In genomic region chr1:41618871-41619270, GRCh38 we compare ENCODE assay signal across 21 cellular contexts.
A peak's percentile ranks its signal among the peaks of the same experiment; 100 is the strongest.
DNase-seq lines count a peak whose midpoint lies in the region; ATAC-seq and TF ChIP-seq lines count a peak whose summit lies in the region.
"Had no signal": no experiment of that assay in that cellular context is flagged by ENCODE, and none has a peak within 500 bp of the region (broad histone marks: within the 10 kb centered on the region; RNA-seq: fewer than 3 reads in every experiment).

No MANE protein-coding gene starts in this region.

- ATAC-seq in GM19463 (IDR thresholded peaks at IDR 0.05; ENCODE audit: unreplicated experiment) (no peak), WTC11 (no peak)
- ATAC-seq: CD8-positive, alpha-beta T cell; T-cell had no signal

- peak overlapping the region; percentile 19 for H3K27ac Mint-ChIP-seq in T-helper 1 cell treated with Interleukin-12 subunit alpha and Interleukin-12 subunit beta and Interleukin-4 antibody, amounts not matched to agents 30 μg/mL and 1 μg/mL, for 36 hours
- no peak overlapping the region for H3K27ac Mint-ChIP-seq in progenitor cell of endocrine pancreas
- H3K27ac Mint-ChIP-seq in WTC11 = no peak overlapping the region
- H3K27ac Mint-ChIP-seq: CD8-positive, alpha-beta T cell had no signal

- no peak for TF ChIP-seq CTCF in esophagus muscularis mucosa (IDR thresholded peaks at IDR 0.05)
- TF ChIP-seq CTCF in progenitor cell of endocrine pancreas (IDR thresholded peaks at IDR 0.05; ENCODE audit: unreplicated experiment) = no peak
- no peak for TF ChIP-seq CTCF in WTC11 (IDR thresholded peaks at IDR 0.05)

- H3K27me3 Mint-ChIP-seq in T-helper 1 cell treated with Interleukin-12 subunit alpha and Interleukin-12 subunit beta and Interleukin-4 antibody, amounts not matched to agents 30 μg/mL and 1 μg/mL, for 36 hours (ENCODE audit: low read depth) = no peaks in the 10 kb centered on the region
- H3K27me3 Mint-ChIP-seq in progenitor cell of endocrine pancreas = peaks cover 12% of the 10 kb centered on the region
- H3K27me3 Mint-ChIP-seq in WTC11 (ENCODE audit: low read depth) = no peaks in the 10 kb centered on the region
- H3K27me3 Mint-ChIP-seq: T-cell had no signal

- POLR2A ChIA-PET in WTC11 (lab: Charles Lee) = no interaction called here

- DNase-seq in T-helper 1 cell (no peak), ELF-1 (ENCODE audit: low read depth, low spot score) (peak; percentile 47), esophagus muscularis mucosa (ENCODE audit: extremely low spot score) (peak; percentile 60), progenitor cell of endocrine pancreas (ENCODE audit: low spot score, unreplicated experiment) (peak; percentile 5), WTC11 (ENCODE audit: low spot score) (no peak), NCI-H1930 (lab: John Stamatoyannopoulos, UW) (no peak)
- DNase-seq: activated CD4-positive, alpha-beta T cell treated with anti-CD3 and anti-CD28 coated beads for 48 hours; activated CD8-positive, alpha-beta memory T cell treated with anti-CD3 and anti-CD28 coated beads, Interleukin-2, amount 50 U/mL, for 4 hours; activated effector memory CD4-positive, alpha-beta T cell treated with Interleukin-2 at 50 U/mL for 16 hours; effector CD8-positive, alpha-beta T cell; GOT3; NCI-H146; NCI-H526; SJCRH30; T-cell had no signal

- H3K36me3 Mint-ChIP-seq in T-helper 1 cell treated with Interleukin-12 subunit alpha and Interleukin-12 subunit beta and Interleukin-4 antibody, amounts not matched to agents 30 μg/mL and 1 μg/mL, for 36 hours (ENCODE audit: low read depth) = peaks cover 28% of the 10 kb centered on the region
- no peaks in the 10 kb centered on the region for H3K36me3 Mint-ChIP-seq in progenitor cell of endocrine pancreas (ENCODE audit: insufficient read depth)
- H3K36me3 Mint-ChIP-seq in WTC11 = no peaks in the 10 kb centered on the region
- H3K36me3 Mint-ChIP-seq: CD8-positive, alpha-beta T cell had no signal

- H3K27me3 ChIP-seq in esophagus muscularis mucosa = no peaks in the 10 kb centered on the region
- H3K27me3 ChIP-seq: Peyer's patch, SJCRH30 had no signal

- no peak overlapping the region for H3K4me3 ChIP-seq in esophagus muscularis mucosa
- H3K4me3 ChIP-seq: Peyer's patch, prostate gland, SJCRH30 had no signal

- WGBS in esophagus muscularis mucosa = 93% methylated on average over 6 of the region's 6 CpGs

- H3K4me1 ChIP-seq in esophagus muscularis mucosa = peaks cover 8 to 26% (median 23%) of the 10 kb centered on the region in 4 donors

- H3K4me3 Mint-ChIP-seq in T-helper 1 cell treated with Interleukin-12 subunit alpha and Interleukin-12 subunit beta and Interleukin-4 antibody, amounts not matched to agents 30 μg/mL and 1 μg/mL, for 36 hours = no peak overlapping the region
- H3K4me3 Mint-ChIP-seq in progenitor cell of endocrine pancreas (ENCODE audit: low read depth) (no peak overlapping the region), WTC11 (no peak overlapping the region)
- H3K4me3 Mint-ChIP-seq: CD8-positive, alpha-beta T cell; neural crest cell; T-cell had no signal

- H3K27ac ChIP-seq in esophagus muscularis mucosa (replicated peaks in 1 of 4) = no peak overlapping the region
- H3K27ac ChIP-seq: Peyer's patch, SJCRH30 had no signal

- H3K9me3 ChIP-seq in esophagus muscularis mucosa = no peaks in the 10 kb centered on the region
- H3K9me3 ChIP-seq: Peyer's patch, prostate gland, SJCRH30 had no signal

- peaks cover 43% of the 10 kb centered on the region for H3K4me1 Mint-ChIP-seq in T-helper 1 cell treated with Interleukin-12 subunit alpha and Interleukin-12 subunit beta and Interleukin-4 antibody, amounts not matched to agents 30 μg/mL and 1 μg/mL, for 36 hours (ENCODE audit: low read depth)
- peaks cover 7% of the 10 kb centered on the region for H3K4me1 Mint-ChIP-seq in progenitor cell of endocrine pancreas (ENCODE audit: low read depth)
- peaks cover 19% of the 10 kb centered on the region for H3K4me1 Mint-ChIP-seq in WTC11
- H3K4me1 Mint-ChIP-seq: neural crest cell had no signal

- TF ChIP-seq POLR2A in esophagus muscularis mucosa (IDR thresholded peaks at IDR 0.05; ENCODE audit: low read depth) = no peak

- CTCF ChIA-PET in WTC11 (lab: Charles Lee) = interaction anchor here (1.3 kb wide), 1 partner anchor 40 kb away, joined by 3 read pairs; no protein-coding TSS in a partner anchor

- intact Hi-C loops in esophagus muscularis mucosa (cut with DNase I) = no loop called here

- H3K36me3 ChIP-seq in esophagus muscularis mucosa = no peaks in the 10 kb centered on the region
- H3K36me3 ChIP-seq: Peyer's patch, prostate gland, SJCRH30 had no signal

- no peak for TF ChIP-seq EP300 in esophagus muscularis mucosa (IDR thresholded peaks at IDR 0.05)

- no peaks in the 10 kb centered on the region for H3K9me3 Mint-ChIP-seq in T-helper 1 cell treated with Interleukin-12 subunit alpha and Interleukin-12 subunit beta and Interleukin-4 antibody, amounts not matched to agents 30 μg/mL and 1 μg/mL, for 36 hours
- H3K9me3 Mint-ChIP-seq in progenitor cell of endocrine pancreas (ENCODE audit: low read depth) (no peaks in the 10 kb centered on the region), WTC11 (no peaks in the 10 kb centered on the region)
- H3K9me3 Mint-ChIP-seq: CD8-positive, alpha-beta T cell; neural crest cell; T-cell had no signal

TF ChIP-seq in WTC11, 78 proteins besides CTCF, POLR2A, EP300 and RAD21 (continues in another document):
- TF ChIP-seq ZMAT4 (CRISPR knock-in tag; IDR thresholded peaks at IDR 0.05) = no peak
- no peak for TF ChIP-seq JAZF1 (CRISPR knock-in tag; IDR thresholded peaks at IDR 0.05)
- TF ChIP-seq EMX1 (CRISPR knock-in tag; IDR thresholded peaks at IDR 0.05) = no peak
- TF ChIP-seq RELA (CRISPR knock-in tag; IDR thresholded peaks at IDR 0.05; ENCODE audit: borderline replicate concordance) = no peak
- TF ChIP-seq SP1 (CRISPR knock-in tag; conservative IDR thresholded peaks at IDR 0.05) = no peak
- no peak for TF ChIP-seq ARID4B (CRISPR knock-in tag; IDR thresholded peaks at IDR 0.05; ENCODE audit: borderline replicate concordance)
- TF ChIP-seq IRF1 (CRISPR knock-in tag; IDR thresholded peaks at IDR 0.05) = no peak
- TF ChIP-seq CBFB (CRISPR knock-in tag; IDR thresholded peaks at IDR 0.05; ENCODE audit: low read depth) = no peak
- TF ChIP-seq ETV6 (CRISPR knock-in tag; IDR thresholded peaks at IDR 0.05) = no peak
- TF ChIP-seq ZNF423 (CRISPR knock-in tag; IDR thresholded peaks at IDR 0.05) = no peak
- no peak for TF ChIP-seq ATF1 (CRISPR knock-in tag; IDR thresholded peaks at IDR 0.05)
- no peak for TF ChIP-seq IRF2 (CRISPR knock-in tag; IDR thresholded peaks at IDR 0.05; ENCODE audit: borderline replicate concordance, low read depth)
- TF ChIP-seq ZNF121 (CRISPR knock-in tag; IDR thresholded peaks at IDR 0.05) = no peak
- no peak for TF ChIP-seq CREM (CRISPR knock-in tag; IDR thresholded peaks at IDR 0.05)
- no peak for TF ChIP-seq ATF3 (CRISPR knock-in tag; conservative IDR thresholded peaks at IDR 0.05)

Comparison
In these comparisons a context has a peak if more than half of its experiments do, and no peak if none do; other contexts are left out.
1. DNase-seq: peak in ELF-1 (single experiment), esophagus muscularis mucosa (single experiment) and progenitor cell of endocrine pancreas (single experiment); none in T-helper 1 cell (0 of 5), WTC11 (single experiment) and NCI-H1930 (0 of 2).